8 cellular contexts compared by ENCODE assay signal in the genomic region with DNA sequence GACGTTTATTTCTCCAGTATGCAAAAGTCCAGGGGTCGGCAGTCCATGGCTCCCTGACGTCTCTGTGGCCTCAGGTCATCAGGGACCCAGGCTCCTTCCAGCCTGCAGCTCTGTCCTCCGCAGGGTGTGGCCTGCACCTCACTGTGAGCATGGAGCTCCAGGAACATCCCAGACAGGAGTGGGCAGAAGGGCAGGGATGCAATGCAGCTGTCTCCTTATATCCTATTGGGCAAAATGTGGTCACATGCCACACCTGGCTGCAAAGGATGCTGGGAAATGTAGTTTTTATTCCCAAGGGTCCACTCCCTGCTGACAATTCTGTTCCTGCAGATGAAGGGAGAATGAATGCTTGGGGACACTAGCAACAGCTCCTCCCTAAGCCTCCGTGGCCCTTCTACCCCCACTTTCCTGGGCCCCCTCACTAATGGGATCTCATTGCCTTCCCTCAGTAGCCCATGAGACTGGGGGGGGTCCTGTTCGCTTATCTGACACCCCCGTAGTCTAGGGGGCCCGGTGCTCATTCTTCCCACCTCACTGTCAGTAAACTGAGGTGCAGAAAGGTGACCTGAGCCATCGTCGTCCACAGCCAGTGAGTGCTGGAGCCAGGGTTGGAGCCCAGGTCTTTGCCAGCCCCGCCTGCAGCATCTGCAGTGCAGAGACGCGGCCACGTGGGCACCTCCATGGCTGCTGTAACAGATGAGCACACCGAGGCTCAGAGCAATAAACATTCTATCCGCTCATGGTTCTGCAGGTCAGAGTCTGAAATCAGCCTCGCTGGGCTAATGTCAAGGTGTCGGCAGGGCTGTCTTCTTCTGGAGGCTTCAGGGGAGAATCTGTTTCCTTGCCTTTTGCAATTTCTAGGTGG. TPM values are rescaled to one million over a fixed set of nuclear protein-coding genes. Genes with fewer than 3 reads are reported as not detected.
DNase-seq lines count a peak whose midpoint lies in the region; ATAC-seq and TF ChIP-seq lines count a peak whose summit lies in the region.

No MANE protein-coding gene starts in this region.

- H4K20me1 ChIP-seq in DND-41 (ENCODE audit: insufficient read depth, low read length), result peaks cover 7% of the 10 kb centered on the region

- H3K27ac Mint-ChIP-seq in natural killer cell, result no peak overlapping the region

- H3K27me3 ChIP-seq in DND-41 (ENCODE audit: insufficient read depth, low read length, poor library complexity) (no peaks in the 10 kb centered on the region), sigmoid colon (no peaks in the 10 kb centered on the region), esophagus squamous epithelium (no peaks in the 10 kb centered on the region)

- TF ChIP-seq CTCF in DND-41 (IDR thresholded peaks at IDR 0.05; ENCODE audit: borderline replicate concordance, extremely low read depth, low read length, poor library complexity, severe bottlenecking) (no peak), foreskin fibroblast (IDR thresholded peaks at IDR 0.05; ENCODE audit: low read depth, low read length) (no peak), sigmoid colon (IDR thresholded peaks at IDR 0.05) (no peak), esophagus squamous epithelium (IDR thresholded peaks at IDR 0.05) (no peak), natural killer cell (IDR thresholded peaks at IDR 0.05) (no peak)

- H3K4me1 ChIP-seq in DND-41 (ENCODE audit: insufficient read depth, low read length) (peaks cover 11% of the 10 kb centered on the region), sigmoid colon (peaks cover 0 to 17% (median 6%) of the 10 kb centered on the region in 4 donors), esophagus squamous epithelium (peaks cover 0 to 15% (median 9%) of the 10 kb centered on the region in 3 donors)

- H3K9ac ChIP-seq in DND-41 (ENCODE audit: low read depth, low read length), result no peak overlapping the region

- no peaks in the 10 kb centered on the region for H3K36me3 ChIP-seq in DND-41 (ENCODE audit: insufficient read depth, low read length)
- H3K36me3 ChIP-seq in sigmoid colon, result no peaks in the 10 kb centered on the region
- H3K36me3 ChIP-seq in esophagus squamous epithelium, result no peaks in the 10 kb centered on the region

- WGBS in sigmoid colon, 2 donors, result 45 to 75% methylated on average over 18 of the region's 18 CpGs
- WGBS in esophagus squamous epithelium, 2 donors, result 66 to 70% methylated on average over 8 to 10 of the region's 18 CpGs

- no peaks in the 10 kb centered on the region for H3K36me3 Mint-ChIP-seq in natural killer cell

- no peaks in the 10 kb centered on the region for H3K9me3 Mint-ChIP-seq in natural killer cell

- no peak for TF ChIP-seq POLR2A in sigmoid colon (IDR thresholded peaks at IDR 0.05)
- TF ChIP-seq POLR2A in esophagus squamous epithelium (IDR thresholded peaks at IDR 0.05), result no peak

- no peak for TF ChIP-seq EP300 in sigmoid colon (IDR thresholded peaks at IDR 0.05)

- H3K4me3 Mint-ChIP-seq in natural killer cell, result no peak overlapping the region

- no peaks in the 10 kb centered on the region for H3K9me3 ChIP-seq in DND-41 (ENCODE audit: insufficient read depth, low read length, severe bottlenecking)
- H3K9me3 ChIP-seq in sigmoid colon, result no peaks in the 10 kb centered on the region
- no peaks in the 10 kb centered on the region for H3K9me3 ChIP-seq in esophagus squamous epithelium

- no peaks in the 10 kb centered on the region for H3K79me2 ChIP-seq in DND-41 (ENCODE audit: insufficient read depth, low read length)

- H3K27me3 Mint-ChIP-seq in natural killer cell (ENCODE audit: low read depth in 2 of 2), result peaks cover 10% of the 10 kb centered on the region in 2 donors

- peaks cover 8 to 16% of the 10 kb centered on the region in 2 donors for H3K4me1 Mint-ChIP-seq in natural killer cell

- intact Hi-C loops in sigmoid colon (cut with DNase I), result no loop called here
- intact Hi-C loops in esophagus squamous epithelium (cut with DNase I), result loop anchor here (5.0 kb wide), 1 partner anchor 101 kb away; no protein-coding TSS in a partner anchor
- intact Hi-C loops in natural killer cell (cut with micrococcal nuclease), result no loop called here

- no peak overlapping the region for H3K4me3 ChIP-seq in DND-41 (ENCODE audit: low read depth in 1 of 2, low read length in 2 of 2)
- H3K4me3 ChIP-seq in foreskin fibroblast (ENCODE audit: low read depth in 1 of 2, low read length in 2 of 2), result no peak overlapping the region
- no peak overlapping the region for H3K4me3 ChIP-seq in sigmoid colon
- H3K4me3 ChIP-seq in esophagus squamous epithelium, result no peak overlapping the region

- ATAC-seq in DND-41 (ENCODE audit: insufficient read depth, low read depth) (peak; percentile 24; the same call in 1 of the 3 replicates), HG02763 (IDR thresholded peaks at IDR 0.05; ENCODE audit: unreplicated experiment) (no peak), natural killer cell (no peak)

- H2AFZ ChIP-seq in DND-41 (ENCODE audit: low read depth, low read length), result no peak overlapping the region

- H3K27ac ChIP-seq in DND-41 (ENCODE audit: low read length) (no peak overlapping the region), sigmoid colon (no peak overlapping the region), esophagus squamous epithelium (no peak overlapping the region)

- DNase-seq in DND-41 (peak; percentile 47), HT-29 (ENCODE audit: low spot score) (peak; percentile 79), RPMI7951 (ENCODE audit: low read depth) (peak; percentile 64), foreskin fibroblast (peak; percentile 20 to 57), sigmoid colon (no peak), esophagus squamous epithelium (lab: John Stamatoyannopoulos, UW) (no peak), natural killer cell (no peak)

- no peak overlapping the region for H3K4me2 ChIP-seq in DND-41 (ENCODE audit: insufficient read depth, low read length)

RNA-seq across cellular contexts. Expression of a gene that starts 5.9 kb away (rescaled TPM):
- total RNA-seq in HT-29 (2014; rRNA removed; shearing (Covaris generic)), result 52.9 and 61.9 TPM in 2 replicates
- total RNA-seq in RPMI7951 (2014; rRNA removed; shearing (Covaris generic)), result 31.5 and 32.1 TPM in 2 replicates
- total RNA-seq in sigmoid colon, result 10 to 100 TPM in 3 of 4 donors, 1 to 10 TPM in 1; 7.5 to 23.2 (median 15.0) TPM
- polyA plus RNA-seq in sigmoid colon, result 10 to 100 TPM; 30.6 to 34.7 (median 31.9) TPM
- total RNA-seq in esophagus squamous epithelium, result 10 to 100 TPM; 16.6 to 30.6 (median 20.7) TPM
- 10 to 100 TPM; 20.1 to 37.8 (median 36.8) TPM for total RNA-seq in natural killer cell

RNA-seq across cellular contexts. Expression of a gene that starts 30.6 kb away (rescaled TPM):
- total RNA-seq in HT-29 (2014; rRNA removed; shearing (Covaris generic)), result 13.1 and 14.2 TPM in 2 replicates
- total RNA-seq in RPMI7951 (2014; rRNA removed; shearing (Covaris generic)), result 4.7 and 5.8 TPM in 2 replicates
- total RNA-seq in sigmoid colon (10 to 100 TPM; 15.0 to 22.7 (median 17.2) TPM), esophagus squamous epithelium (10 to 100 TPM; 10.1 to 16.5 (median 13.0) TPM), natural killer cell (10 to 100 TPM; 22.7 to 36.3 (median 35.9) TPM)
- polyA plus RNA-seq in sigmoid colon, result 10 to 100 TPM; 13.8 to 19.0 (median 16.6) TPM

Comparison
In these comparisons a context has a peak if more than half of its experiments do, and no peak if none do; other contexts are left out.
1. DNase-seq: peak in DND-41 (single experiment), HT-29 (single experiment), RPMI7951 (single experiment) and foreskin fibroblast (2 of 2); none in sigmoid colon (single experiment), esophagus squamous epithelium (single experiment) and natural killer cell (single experiment).